Comparison of ENCODE assay signal across 11 cellular contexts in the genomic region with DNA sequence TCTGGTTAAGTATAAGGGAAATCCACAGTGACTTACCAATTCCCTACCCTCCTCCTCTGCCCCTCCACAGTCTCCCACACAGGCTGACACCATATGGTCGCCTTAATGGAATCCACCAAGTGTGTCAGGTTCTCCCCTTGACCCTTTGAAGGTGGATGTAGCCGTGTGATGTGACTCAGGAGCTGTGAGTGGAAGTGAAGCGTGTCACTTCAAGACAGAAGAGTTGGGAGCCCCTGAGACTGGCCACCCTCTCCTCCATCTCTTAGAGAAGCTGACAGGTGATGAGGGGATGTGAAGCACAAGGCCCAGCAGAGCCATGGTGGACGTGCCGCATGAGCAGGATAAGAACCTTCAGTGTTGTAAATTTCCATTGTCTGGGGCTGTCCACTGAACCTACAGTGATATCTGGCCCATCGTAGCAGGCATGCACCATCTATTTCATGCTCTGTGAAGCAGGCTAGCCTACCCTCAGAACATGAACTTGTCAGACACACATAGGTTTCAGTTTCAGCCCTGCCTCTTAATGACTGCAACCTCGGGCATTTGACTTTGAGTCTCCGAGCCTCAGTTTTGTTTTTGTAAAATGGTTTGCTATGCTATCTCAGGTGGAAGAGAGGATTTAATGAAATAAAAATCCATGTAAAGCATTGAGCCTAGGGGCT. TPM values are rescaled to one million over a fixed set of nuclear protein-coding genes. Genes with fewer than 3 reads are reported as not detected.
A peak's percentile ranks its signal among the peaks of the same experiment; 100 is the strongest.
DNase-seq lines count a peak whose midpoint lies in the region; ATAC-seq lines count a peak whose summit lies in the region.
"Not testable (repeated sequence)": the region's sequence is repeated elsewhere in the genome, so short reads cannot be mapped to it uniquely, and the experiment has no call there.
"Had no signal": no experiment of that assay in that cellular context is flagged by ENCODE, and none has a peak within 500 bp of the region (broad histone marks: within the 10 kb centered on the region; RNA-seq: fewer than 3 reads in every experiment).

No MANE protein-coding gene starts in this region.

- H3K4me3 Mint-ChIP-seq in activated CD4-positive, alpha-beta memory T cell treated with anti-CD3 and anti-CD28 coated beads, Interleukin-2, amount 10 ng/mL, durations not matched to agents 7 days and 5 days: not testable (repeated sequence)

- ATAC-seq in GM18867 (IDR thresholded peaks at IDR 0.05; ENCODE audit: unreplicated experiment) (peak; percentile 94), GM19397 (IDR thresholded peaks at IDR 0.05; ENCODE audit: unreplicated experiment) (peak; percentile 91), GM21529 (IDR thresholded peaks at IDR 0.05; ENCODE audit: unreplicated experiment) (peak; percentile 94), HG02798 (IDR thresholded peaks at IDR 0.05; ENCODE audit: poor library complexity, unreplicated experiment) (peak; percentile 84), HG03066 (IDR thresholded peaks at IDR 0.05; ENCODE audit: low read depth, unreplicated experiment) (peak; percentile 86), HG03442 (IDR thresholded peaks at IDR 0.05; ENCODE audit: unreplicated experiment) (peak; percentile 84)

- H3K4me1 Mint-ChIP-seq in activated CD4-positive, alpha-beta memory T cell treated with anti-CD3 and anti-CD28 coated beads, Interleukin-2, amount 10 ng/mL, durations not matched to agents 7 days and 5 days: peaks cover 16% of the 10 kb centered on the region

- not testable (repeated sequence) for H3K9me3 Mint-ChIP-seq in activated CD4-positive, alpha-beta memory T cell treated with anti-CD3 and anti-CD28 coated beads, Interleukin-2, amount 10 ng/mL, durations not matched to agents 7 days and 5 days

- H3K36me3 Mint-ChIP-seq in activated CD4-positive, alpha-beta memory T cell treated with anti-CD3 and anti-CD28 coated beads, Interleukin-2, amount 10 ng/mL, durations not matched to agents 7 days and 5 days (ENCODE audit: low read depth): not testable (repeated sequence)

- CTCF ChIA-PET in activated CD4-positive, alpha-beta memory T cell treated with anti-CD3 and anti-CD28 coated beads, Interleukin-2, amount 10 ng/mL, durations not matched to agents 7 days and 5 days (lab: Charles Lee): not testable (repeated sequence)

- not testable (repeated sequence) for DNase-seq in activated CD4-positive, alpha-beta memory T cell treated with anti-CD3 and anti-CD28 coated beads, Interleukin-2, amount 10 ng/mL, durations not matched to agents 7 days and 5 days

- POLR2A ChIA-PET in activated CD4-positive, alpha-beta memory T cell treated with anti-CD3 and anti-CD28 coated beads, Interleukin-2, amount 10 ng/mL, durations not matched to agents 7 days and 5 days (lab: Charles Lee): not testable (repeated sequence)

- peak overlapping the region; percentile 35 for H3K27ac Mint-ChIP-seq in activated CD4-positive, alpha-beta memory T cell treated with anti-CD3 and anti-CD28 coated beads, Interleukin-2, amount 10 ng/mL, durations not matched to agents 7 days and 5 days

- H3K27me3 Mint-ChIP-seq in activated CD4-positive, alpha-beta memory T cell treated with anti-CD3 and anti-CD28 coated beads, Interleukin-2, amount 10 ng/mL, durations not matched to agents 7 days and 5 days: not testable (repeated sequence)

RNA-seq across cellular contexts. Expression of gene EIF5AL1, which starts 12.8 kb away (rescaled TPM):
- total RNA-seq in activated CD4-positive, alpha-beta memory T cell treated with anti-CD3 and anti-CD28 coated beads, Interleukin-2, amount 10 ng/mL, durations not matched to agents 7 days and 5 days: 1 to 10 TPM; 1.2 to 1.7 TPM
- total RNA-seq: lower lobe of right lung had no signal

RNA-seq across cellular contexts. Expression of gene SFTPA2, which starts 35.0 kb away (rescaled TPM):
- not detected for total RNA-seq in activated CD4-positive, alpha-beta memory T cell treated with anti-CD3 and anti-CD28 coated beads, Interleukin-2, amount 10 ng/mL, durations not matched to agents 7 days and 5 days
- total RNA-seq: activated naive CD8-positive, alpha-beta T cell treated with anti-CD3 and anti-CD28 coated beads for 36 hours; frontal cortex; H7 had no signal
